21 cellular contexts compared by ENCODE assay signal in the genomic region with DNA sequence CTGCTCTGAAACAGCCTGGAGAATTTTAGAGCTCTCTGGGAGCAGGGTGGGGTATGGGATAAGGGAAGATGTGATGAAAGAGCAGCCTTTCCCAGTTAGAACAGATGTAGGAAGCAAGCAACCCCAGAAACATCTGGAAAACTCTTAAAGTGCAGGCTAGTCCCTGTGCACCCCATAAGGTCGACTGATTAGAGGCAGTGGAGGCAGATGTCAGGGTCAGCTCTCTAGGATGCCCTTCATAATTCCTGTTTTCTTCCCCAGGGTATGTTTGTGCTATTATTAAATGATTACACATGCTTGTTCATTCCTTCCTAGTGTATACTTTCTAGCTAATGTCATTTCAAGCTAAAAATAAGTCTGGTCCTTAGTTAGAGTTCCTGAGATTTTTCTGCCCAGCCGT. TPM values are rescaled to one million over a fixed set of nuclear protein-coding genes. Genes with fewer than 3 reads are reported as not detected.
DNase-seq lines count a peak whose midpoint lies in the region; ATAC-seq and TF ChIP-seq lines count a peak whose summit lies in the region.
"Had no signal": no experiment of that assay in that cellular context is flagged by ENCODE, and none has a peak within 500 bp of the region (broad histone marks: within the 10 kb centered on the region; RNA-seq: fewer than 3 reads in every experiment).

No MANE protein-coding gene starts in this region.

- H3K27me3 ChIP-seq in Caco-2 (replicated peaks; ENCODE audit: control insufficient read depth, insufficient read depth, low read length) (no peaks in the 10 kb centered on the region), gastrocnemius medialis (no peaks in the 10 kb centered on the region), foreskin keratinocyte (no peaks in the 10 kb centered on the region)
- H3K27me3 ChIP-seq: BLaER1, MG63 had no signal

- DNase-seq in Caco-2 (no peak), chondrocyte (ENCODE audit: low spot score) (no peak), left ventricle myocardium superior (no peak), gastrocnemius medialis (no peak), foreskin keratinocyte (no peak), caudate nucleus (lab: John Stamatoyannopoulos, UW) (no peak)
- DNase-seq in activated CD8-positive, alpha-beta T cell treated with anti-CD3 and anti-CD28 coated beads, Interleukin-2, amount 10 ng/mL, durations not matched to agents 7 days and 5 days = no peak
- no peak for DNase-seq in stimulated activated naive CD8-positive, alpha-beta T cell treated with anti-CD3 and anti-CD28 coated beads, Interleukin-15, amount 100 ng/mL, for 72 hours
- DNase-seq: activated CD4-positive, CD25-positive, alpha-beta regulatory T cell; activated CD8-positive, alpha-beta memory T cell treated with anti-CD3 and anti-CD28 coated beads, Interleukin-2, amount 10 ng/mL, durations not matched to agents 7 days and 5 days; activated naive CD4-positive, alpha-beta T cell treated with anti-CD3 and anti-CD28 coated beads for 36 hours; effector CD8-positive, alpha-beta T cell; glutamatergic neuron; islet precursor cell; MG63; T-helper 1 cell had no signal

- H3K4me1 ChIP-seq in Caco-2 (peaks cover 43% of the 10 kb centered on the region), gastrocnemius medialis (peaks cover 67 to 81% of the 10 kb centered on the region in 2 donors), foreskin keratinocyte (peaks cover 7% of the 10 kb centered on the region)
- H3K4me1 ChIP-seq: BLaER1, prostate gland had no signal

- H3K4me1 Mint-ChIP-seq in Caco-2 (ENCODE audit: low read depth, unreplicated experiment) (peaks cover 49% of the 10 kb centered on the region), chondrocyte (ENCODE audit: low read depth) (peaks cover 73% of the 10 kb centered on the region)
- H3K4me1 Mint-ChIP-seq in activated CD8-positive, alpha-beta T cell treated with anti-CD3 and anti-CD28 coated beads, Interleukin-2, amount 10 ng/mL, durations not matched to agents 7 days and 5 days (ENCODE audit: low read depth) = no peaks in the 10 kb centered on the region
- H3K4me1 Mint-ChIP-seq in stimulated activated naive CD8-positive, alpha-beta T cell treated with anti-CD3 and anti-CD28 coated beads, Interleukin-15, amount 100 ng/mL, for 72 hours = no peaks in the 10 kb centered on the region
- H3K4me1 Mint-ChIP-seq: activated CD8-positive, alpha-beta memory T cell treated with anti-CD3 and anti-CD28 coated beads, Interleukin-2, amount 10 ng/mL, durations not matched to agents 7 days and 5 days had no signal

- ATAC-seq in left ventricle myocardium superior = peak; percentile 82
- peak; percentile 71 to 79 for ATAC-seq in gastrocnemius medialis
- ATAC-seq in foreskin keratinocyte = no peak
- no peak for ATAC-seq in activated CD8-positive, alpha-beta T cell treated with anti-CD3 and anti-CD28 coated beads, Interleukin-2, amount 10 ng/mL, durations not matched to agents 7 days and 5 days
- no peak for ATAC-seq in stimulated activated naive CD8-positive, alpha-beta T cell treated with anti-CD3 and anti-CD28 coated beads, Interleukin-15, amount 100 ng/mL, for 72 hours
- ATAC-seq: activated CD8-positive, alpha-beta memory T cell treated with anti-CD3 and anti-CD28 coated beads, Interleukin-2, amount 10 ng/mL, durations not matched to agents 7 days and 5 days had no signal

- intact Hi-C loops in Caco-2 (cut with micrococcal nuclease; ENCODE audit: unreplicated experiment) = no loop called here
- intact Hi-C loops in left ventricle myocardium superior (cut with micrococcal nuclease) = no loop called here
- intact Hi-C loops in gastrocnemius medialis (cut with DNase I; ENCODE audit: low total_unique reads) = loop anchor here (5.0 kb wide), 1 partner anchor 264 kb away; no protein-coding TSS in a partner anchor

- H3K27me3 Mint-ChIP-seq in Caco-2 (ENCODE audit: insufficient read depth, unreplicated experiment) (no peaks in the 10 kb centered on the region), chondrocyte (ENCODE audit: low read depth) (no peaks in the 10 kb centered on the region)
- H3K27me3 Mint-ChIP-seq in activated CD8-positive, alpha-beta T cell treated with anti-CD3 and anti-CD28 coated beads, Interleukin-2, amount 10 ng/mL, durations not matched to agents 7 days and 5 days (ENCODE audit: low read depth) = no peaks in the 10 kb centered on the region
- no peaks in the 10 kb centered on the region for H3K27me3 Mint-ChIP-seq in stimulated activated naive CD8-positive, alpha-beta T cell treated with anti-CD3 and anti-CD28 coated beads, Interleukin-15, amount 100 ng/mL, for 72 hours
- H3K27me3 Mint-ChIP-seq: activated CD8-positive, alpha-beta memory T cell treated with anti-CD3 and anti-CD28 coated beads, Interleukin-2, amount 10 ng/mL, durations not matched to agents 7 days and 5 days had no signal

- CTCF ChIA-PET in Caco-2 (lab: Charles Lee) = interaction anchor here (0.7 kb wide), 1 partner anchor 25 kb away, joined by 5 read pairs; no protein-coding TSS in a partner anchor
- CTCF ChIA-PET in activated CD8-positive, alpha-beta T cell treated with anti-CD3 and anti-CD28 coated beads, Interleukin-2, amount 10 ng/mL, durations not matched to agents 7 days and 5 days (lab: Charles Lee) = no interaction called here

- in situ Hi-C loops in gastrocnemius medialis (cut with MboI; ENCODE audit: low sequenced_read_pairs in 4 of 4) = loop anchor here in 1 of 4 donors (25.0 kb wide), 1 partner anchor 96 kb away; no protein-coding TSS in a partner anchor

- POLR2A ChIA-PET in Caco-2 (lab: Charles Lee) = interaction anchor here (0.6 kb wide), 1 partner anchor 171 kb away, joined by 3 read pairs; no protein-coding TSS in a partner anchor
- POLR2A ChIA-PET in activated CD8-positive, alpha-beta T cell treated with anti-CD3 and anti-CD28 coated beads, Interleukin-2, amount 10 ng/mL, durations not matched to agents 7 days and 5 days (lab: Charles Lee) = no interaction called here

- H3K36me3 Mint-ChIP-seq in Caco-2 (ENCODE audit: insufficient read depth, unreplicated experiment) (peaks cover 11% of the 10 kb centered on the region), chondrocyte (ENCODE audit: low read depth) (no peaks in the 10 kb centered on the region)
- H3K36me3 Mint-ChIP-seq in activated CD8-positive, alpha-beta T cell treated with anti-CD3 and anti-CD28 coated beads, Interleukin-2, amount 10 ng/mL, durations not matched to agents 7 days and 5 days (ENCODE audit: low read depth) = no peaks in the 10 kb centered on the region
- H3K36me3 Mint-ChIP-seq: activated CD8-positive, alpha-beta memory T cell treated with anti-CD3 and anti-CD28 coated beads, Interleukin-2, amount 10 ng/mL, durations not matched to agents 7 days and 5 days; brain; type B pancreatic cell had no signal

- H3K36me3 ChIP-seq in Caco-2 (ENCODE audit: control insufficient read depth, insufficient read depth, low read length) (no peaks in the 10 kb centered on the region), gastrocnemius medialis (no peaks in the 10 kb centered on the region)
- H3K36me3 ChIP-seq: BLaER1, MG63, prostate gland had no signal

- H3K27ac Mint-ChIP-seq in Caco-2 (ENCODE audit: unreplicated experiment) (peak overlapping the region; percentile 63), chondrocyte (ENCODE audit: unreplicated experiment) (peak overlapping the region; percentile 95)
- H3K27ac Mint-ChIP-seq in activated CD8-positive, alpha-beta T cell treated with anti-CD3 and anti-CD28 coated beads, Interleukin-2, amount 10 ng/mL, durations not matched to agents 7 days and 5 days = no peak overlapping the region
- no peak overlapping the region for H3K27ac Mint-ChIP-seq in stimulated activated naive CD8-positive, alpha-beta T cell treated with anti-CD3 and anti-CD28 coated beads, Interleukin-15, amount 100 ng/mL, for 72 hours
- H3K27ac Mint-ChIP-seq: activated CD8-positive, alpha-beta memory T cell treated with anti-CD3 and anti-CD28 coated beads, Interleukin-2, amount 10 ng/mL, durations not matched to agents 7 days and 5 days; activated naive CD4-positive, alpha-beta T cell treated with anti-CD3 and anti-CD28 coated beads for 36 hours; type B pancreatic cell had no signal

- H3K9me3 Mint-ChIP-seq in Caco-2 (ENCODE audit: unreplicated experiment) (no peaks in the 10 kb centered on the region), chondrocyte (ENCODE audit: low read depth) (no peaks in the 10 kb centered on the region)
- no peaks in the 10 kb centered on the region for H3K9me3 Mint-ChIP-seq in activated CD8-positive, alpha-beta T cell treated with anti-CD3 and anti-CD28 coated beads, Interleukin-2, amount 10 ng/mL, durations not matched to agents 7 days and 5 days (ENCODE audit: insufficient read depth)
- peaks cover 0 to 4% of the 10 kb centered on the region in 2 donors for H3K9me3 Mint-ChIP-seq in stimulated activated naive CD8-positive, alpha-beta T cell treated with anti-CD3 and anti-CD28 coated beads, Interleukin-15, amount 100 ng/mL, for 72 hours
- H3K9me3 Mint-ChIP-seq: activated naive CD4-positive, alpha-beta T cell treated with anti-CD3 and anti-CD28 coated beads for 36 hours; brain; type B pancreatic cell had no signal

- TF ChIP-seq POLR2A in gastrocnemius medialis (IDR thresholded peaks at IDR 0.05) = no peak

- peak overlapping the region; percentile 75 to 88 (median 82) for H3K27ac ChIP-seq in gastrocnemius medialis
- no peak overlapping the region for H3K27ac ChIP-seq in foreskin keratinocyte
- H3K27ac ChIP-seq in caudate nucleus (ENCODE audit: low read depth, low read length) = no peak overlapping the region
- H3K27ac ChIP-seq: BLaER1, prostate gland, RWPE1 had no signal

- H3K4me3 ChIP-seq in Caco-2 (ENCODE audit: low read depth, low read length) (no peak overlapping the region), gastrocnemius medialis (no peak overlapping the region)
- H3K4me3 ChIP-seq: BLaER1, MG63, prostate gland had no signal

- BruUV-seq in Caco-2 (replicated peaks; lab: Mats Ljungman, UMichigan) = no TSS peak

- TF ChIP-seq CTCF in Caco-2 (IDR thresholded peaks at IDR 0.05; ENCODE audit: insufficient read depth in 1 of 2, low read depth in 1 of 2, low read length in 1 of 2, severe bottlenecking in 1 of 2, unreplicated experiment in 1 of 2) (no peak), chondrocyte (IDR thresholded peaks at IDR 0.05) (no peak), gastrocnemius medialis (IDR thresholded peaks at IDR 0.05 in 4 of 5, conservative IDR thresholded peaks at IDR 0.05 in 1 of 5) (no peak), foreskin keratinocyte (conservative IDR thresholded peaks at IDR 0.05) (no peak)

- H3K4me3 Mint-ChIP-seq in Caco-2 (ENCODE audit: unreplicated experiment) (no peak overlapping the region), chondrocyte (ENCODE audit: unreplicated experiment) (peak overlapping the region; percentile 16)
- no peak overlapping the region for H3K4me3 Mint-ChIP-seq in activated CD8-positive, alpha-beta T cell treated with anti-CD3 and anti-CD28 coated beads, Interleukin-2, amount 10 ng/mL, durations not matched to agents 7 days and 5 days
- H3K4me3 Mint-ChIP-seq in stimulated activated naive CD8-positive, alpha-beta T cell treated with anti-CD3 and anti-CD28 coated beads, Interleukin-15, amount 100 ng/mL, for 72 hours = no peak overlapping the region
- H3K4me3 Mint-ChIP-seq: activated CD8-positive, alpha-beta memory T cell treated with anti-CD3 and anti-CD28 coated beads, Interleukin-2, amount 10 ng/mL, durations not matched to agents 7 days and 5 days; activated naive CD4-positive, alpha-beta T cell treated with anti-CD3 and anti-CD28 coated beads for 36 hours; brain; type B pancreatic cell had no signal

- no peaks in the 10 kb centered on the region for H3K9me3 ChIP-seq in Caco-2
- no peaks in the 10 kb centered on the region for H3K9me3 ChIP-seq in gastrocnemius medialis
- H3K9me3 ChIP-seq: BLaER1, MG63, prostate gland had no signal

RNA-seq across cellular contexts. Expression of a gene that starts 41.7 kb away (rescaled TPM):
- 100.0 and 112 TPM in 2 replicates for total RNA-seq in Caco-2 (2022)
- 116 to 142 TPM (median 131 TPM) in 3 replicates for total RNA-seq in chondrocyte
- 100 TPM for total RNA-seq in left ventricle myocardium superior
- total RNA-seq in gastrocnemius medialis = 10 to 100 TPM; 52.6 to 79.3 (median 63.8) TPM
- total RNA-seq in foreskin keratinocyte = 8.4 and 17.9 TPM in 2 replicates
- 6.2 and 9.7 TPM in 2 replicates for polyA plus RNA-seq in foreskin keratinocyte
- 1 to 10 TPM in 1 of 2 experiments, under 1 TPM in 1; 0.76 to 1.0 TPM for total RNA-seq in activated CD8-positive, alpha-beta T cell treated with anti-CD3 and anti-CD28 coated beads, Interleukin-2, amount 10 ng/mL, durations not matched to agents 7 days and 5 days

Comparison
In these comparisons a context has a peak if more than half of its experiments do, and no peak if none do; other contexts are left out.
1. H3K27ac Mint-ChIP-seq: peak in Caco-2 (single experiment) and chondrocyte (single experiment); none in activated CD8-positive, alpha-beta T cell treated with anti-CD3 and anti-CD28 coated beads, Interleukin-2, amount 10 ng/mL, durations not matched to agents 7 days and 5 days (single experiment) and stimulated activated naive CD8-positive, alpha-beta T cell treated with anti-CD3 and anti-CD28 coated beads, Interleukin-15, amount 100 ng/mL, for 72 hours (0 of 2).
2. ATAC-seq: peak in left ventricle myocardium superior (single experiment) and gastrocnemius medialis (2 of 2); none in foreskin keratinocyte (single experiment), activated CD8-positive, alpha-beta T cell treated with anti-CD3 and anti-CD28 coated beads, Interleukin-2, amount 10 ng/mL, durations not matched to agents 7 days and 5 days (single experiment) and stimulated activated naive CD8-positive, alpha-beta T cell treated with anti-CD3 and anti-CD28 coated beads, Interleukin-15, amount 100 ng/mL, for 72 hours (single experiment).
3. H3K27ac ChIP-seq: peak in gastrocnemius medialis (4 of 4); none in foreskin keratinocyte (single experiment) and caudate nucleus (single experiment).